ENCODE assay signal across 11 cellular contexts in genomic region chrX:41457618-41458192, GRCh38. TPM values are rescaled to one million over a fixed set of nuclear protein-coding genes. Genes with fewer than 3 reads are reported as not detected.
DNase-seq lines count a peak whose midpoint lies in the region; ATAC-seq and TF ChIP-seq lines count a peak whose summit lies in the region.
"Had no signal": no experiment of that assay in that cellular context is flagged by ENCODE, and none has a peak within 500 bp of the region (broad histone marks: within the 10 kb centered on the region; RNA-seq: fewer than 3 reads in every experiment).

No MANE protein-coding gene starts in this region.

- H4K8ac ChIP-seq in mesenchymal stem cell (ENCODE audit: low read length), result no peak overlapping the region

- TF ChIP-seq CTCF in AG09319 (IDR thresholded peaks at IDR 0.05; ENCODE audit: low read depth, low read length), result peak; percentile 6
- TF ChIP-seq CTCF in GM12874 (IDR thresholded peaks at IDR 0.05; ENCODE audit: insufficient read depth, low read depth, low read length), result peak; percentile 33; the same call in 1 of the 2 replicates
- peak; percentile 25 for TF ChIP-seq CTCF in MM.1S (IDR thresholded peaks at IDR 0.05; ENCODE audit: low read length)
- no peak for TF ChIP-seq CTCF in testis (IDR thresholded peaks at IDR 0.05)

- H3K79me2 ChIP-seq in MM.1S (ENCODE audit: low read length), result no peaks in the 10 kb centered on the region

- H2BK120ac ChIP-seq in mesenchymal stem cell (ENCODE audit: low read depth, low read length), result no peak overlapping the region

- no peak overlapping the region for H3K4ac ChIP-seq in mesenchymal stem cell (ENCODE audit: low read depth in 1 of 2, low read length in 2 of 2)

- H3K4me3 ChIP-seq in MM.1S (ENCODE audit: low read length) (no peak overlapping the region), mesenchymal stem cell (ENCODE audit: insufficient read depth in 1 of 2, low read depth in 1 of 2, low read length in 2 of 2) (no peak overlapping the region), testis (no peak overlapping the region)

- no peak overlapping the region for H2BK5ac ChIP-seq in mesenchymal stem cell (ENCODE audit: low read depth, low read length, poor library complexity, severe bottlenecking)

- no peak overlapping the region for H3K4me3 Mint-ChIP-seq in central memory CD8-positive, alpha-beta T cell
- H3K4me3 Mint-ChIP-seq: activated naive CD8-positive, alpha-beta T cell had no signal

- H2AFZ ChIP-seq in MM.1S (ENCODE audit: low read length) (peak overlapping the region; percentile 61), mesenchymal stem cell (ENCODE audit: low read depth, low read length) (no peak overlapping the region)

- 67% methylated on average over 3 of the region's 7 CpGs for WGBS in mesenchymal stem cell
- 74 to 75% methylated on average over 7 of the region's 7 CpGs for WGBS in testis, 2 donors

- TF ChIP-seq POLR2A in testis (IDR thresholded peaks at IDR 0.05), result no peak

- DNase-seq in AG09319 (ENCODE audit: extremely low read depth, low read depth) (no peak), MM.1S (peak; percentile 71), mesenchymal stem cell (no peak), testis (no peak), ureter (ENCODE audit: low spot score) (no peak)
- DNase-seq in central memory CD8-positive, alpha-beta T cell (ENCODE audit: low spot score in 2 of 2), result no peak
- no peak for DNase-seq in activated CD4-positive, CD25-positive, alpha-beta regulatory T cell treated with anti-CD3 and anti-CD28 coated beads, Interleukin-2, amount 50 U/mL, for 72 hours
- DNase-seq: NCI-H1048; stimulated activated CD4-positive, alpha-beta T cell treated with anti-CD3 and anti-CD28 coated beads, Interleukin-4, amount 100 ng/mL, for 4 hours had no signal

- H3K4me1 Mint-ChIP-seq in central memory CD8-positive, alpha-beta T cell, result no peaks in the 10 kb centered on the region

- H3K4me1 ChIP-seq in MM.1S (ENCODE audit: low read length) (0 out of 2 replicates have a peak, but pooled peaks cover 2% of the 10 kb centered on the region), mesenchymal stem cell (ENCODE audit: control insufficient read depth, insufficient read depth, low read depth, low read length) (peaks cover under 1% of the 10 kb centered on the region), testis (no peaks in the 10 kb centered on the region)

- no peak overlapping the region for H3K23ac ChIP-seq in mesenchymal stem cell (ENCODE audit: low read length in 2 of 2)

- H3K9me2 ChIP-seq in MM.1S (replicated peaks; ENCODE audit: insufficient read depth, low read length), result no peaks in the 10 kb centered on the region

- H3K14ac ChIP-seq in mesenchymal stem cell (ENCODE audit: low read length in 2 of 2), result no peak overlapping the region

- H4K91ac ChIP-seq in mesenchymal stem cell (ENCODE audit: low read length), result no peak overlapping the region

- no peaks in the 10 kb centered on the region for H4K20me1 ChIP-seq in MM.1S (ENCODE audit: insufficient read depth, low read length)

- H3K79me1 ChIP-seq in mesenchymal stem cell (replicated peaks; ENCODE audit: low read length, poor library complexity, severe bottlenecking), result no peaks in the 10 kb centered on the region

- peak overlapping the region in 1 of 2 experiments; percentile 6 for H3K18ac ChIP-seq in mesenchymal stem cell (ENCODE audit: low read depth in 1 of 2, low read length in 2 of 2)

- no peaks in the 10 kb centered on the region for H3K9me3 Mint-ChIP-seq in central memory CD8-positive, alpha-beta T cell

- no peak overlapping the region for H2AK5ac ChIP-seq in mesenchymal stem cell (ENCODE audit: low read length, severe bottlenecking)

- H3K27me3 ChIP-seq in MM.1S (replicated peaks; ENCODE audit: insufficient read depth, low read length) (no peaks in the 10 kb centered on the region), mesenchymal stem cell (ENCODE audit: control insufficient read depth in 1 of 2, insufficient read depth in 1 of 2, low read length in 2 of 2) (peaks cover 0 to 12% of the 10 kb centered on the region in 2 experiments), testis (no peaks in the 10 kb centered on the region)

- ATAC-seq in central memory CD8-positive, alpha-beta T cell (replicated peaks; ENCODE audit: extremely low read depth, poor library complexity, severe bottlenecking), result peak; percentile 65

- intact Hi-C loops in testis (cut with DNase I; ENCODE audit: low total_unique reads), result no loop called here

- H3K36me3 ChIP-seq in MM.1S (replicated peaks; ENCODE audit: insufficient read depth, low read length) (no peaks in the 10 kb centered on the region), mesenchymal stem cell (ENCODE audit: control insufficient read depth in 1 of 2, insufficient read depth in 2 of 2, low read depth in 1 of 2, low read length in 2 of 2) (no peaks in the 10 kb centered on the region), testis (ENCODE audit: low read depth, missing control alignments) (no peaks in the 10 kb centered on the region)

- H3K9ac ChIP-seq in MM.1S (ENCODE audit: low read length), result peak overlapping the region; percentile 11; the same call in 1 of the 2 replicates
- H3K9ac ChIP-seq in mesenchymal stem cell (ENCODE audit: low read length), result no peak overlapping the region

- no peaks in the 10 kb centered on the region for H3F3A ChIP-seq in MM.1S (ENCODE audit: insufficient read depth, low read length)

- no peaks in the 10 kb centered on the region for H3K36me3 Mint-ChIP-seq in central memory CD8-positive, alpha-beta T cell (ENCODE audit: insufficient read depth)
- H3K36me3 Mint-ChIP-seq: activated naive CD8-positive, alpha-beta T cell had no signal

- H3K4me2 ChIP-seq in MM.1S (ENCODE audit: low read depth, low read length) (peak overlapping the region; percentile 59; the same call in 1 of the 2 replicates), mesenchymal stem cell (ENCODE audit: low read length, poor library complexity, severe bottlenecking) (no peak overlapping the region)

- H3K27ac ChIP-seq in MM.1S (ENCODE audit: low read length), result peak overlapping the region; percentile 41; the same call in 1 of the 2 replicates
- no peak overlapping the region for H3K27ac ChIP-seq in mesenchymal stem cell (ENCODE audit: low read length, poor library complexity, severe bottlenecking)
- H3K27ac ChIP-seq in testis, result no peak overlapping the region

- H2BK12ac ChIP-seq in mesenchymal stem cell (ENCODE audit: low read length in 2 of 2), result no peak overlapping the region

- no peak overlapping the region for H3K27ac Mint-ChIP-seq in central memory CD8-positive, alpha-beta T cell (ENCODE audit: low read depth)
- H3K27ac Mint-ChIP-seq: activated naive CD8-positive, alpha-beta T cell had no signal

- H3K9me3 ChIP-seq in MM.1S (replicated peaks; ENCODE audit: insufficient read depth, low read length), result no peaks in the 10 kb centered on the region
- H3K9me3 ChIP-seq in mesenchymal stem cell (ENCODE audit: control insufficient read depth, low read length), result no peaks in the 10 kb centered on the region
- H3K9me3 ChIP-seq in testis, result no peaks in the 10 kb centered on the region

- no peak overlapping the region for H2BK15ac ChIP-seq in mesenchymal stem cell (ENCODE audit: low read depth, poor library complexity, severe bottlenecking)

- no peaks in the 10 kb centered on the region for H3K27me3 Mint-ChIP-seq in central memory CD8-positive, alpha-beta T cell
- H3K27me3 Mint-ChIP-seq: activated naive CD8-positive, alpha-beta T cell had no signal

RNA-seq across cellular contexts. Expression of gene NYX, which starts 10.6 kb away (rescaled TPM):
- polyA plus RNA-seq in mesenchymal stem cell (2013, experiment 1 of 2), result not detected
- not detected for polyA plus RNA-seq in mesenchymal stem cell (2013, experiment 2 of 2)
- 1 to 10 TPM; 1.5 to 2.9 TPM for total RNA-seq in testis
- 0.87 TPM for polyA plus RNA-seq in testis (ENCODE audit: insufficient read depth, low read depth, low replicate concordance)
- total RNA-seq in ureter, result not detected

Comparison
In these comparisons a context has a peak if more than half of its experiments do, and no peak if none do; other contexts are left out.
1. CTCF ChIP-seq: peak in AG09319 (single experiment), GM12874 (single experiment) and MM.1S (single experiment); none in testis (0 of 3).